ENCODE assay signal across 8 cellular contexts in genomic region chr20:38473353-38473795, GRCh38. TPM values are rescaled to one million over a fixed set of nuclear protein-coding genes. Genes with fewer than 3 reads are reported as not detected.
DNase-seq lines count a peak whose midpoint lies in the region; ATAC-seq and TF ChIP-seq lines count a peak whose summit lies in the region.

No MANE protein-coding gene starts in this region.

- DNase-seq in Calu3 (no peak), HL-60 (ENCODE audit: low read depth in 1 of 2, low spot score in 1 of 2) (peak; percentile 17 to 28), iPS-NIHi11 (ENCODE audit: low spot score) (peak; percentile 62), cortex of kidney (lab: John Stamatoyannopoulos, UW) (no peak), NCI-H524 treated with DMSO at 0.1 percent for 48 hours (lab: John Stamatoyannopoulos, UW) (no peak)
- DNase-seq in activated naive CD8-positive, alpha-beta T cell treated with anti-CD3 and anti-CD28 coated beads for 36 hours: no peak

- ATAC-seq in GM18868 (IDR thresholded peaks at IDR 0.05; ENCODE audit: unreplicated experiment): no peak

- CTCF ChIA-PET in Calu3 (lab: Charles Lee): interaction anchor here (0.7 to 2.8 kb wide), 6 partner anchors 21 to 185 kb away, joined by 3 to 48 read pairs (median 8); partner anchors contain the start of gene SNHG17

- no peak overlapping the region; the same call in 1 of the 2 replicates for H3K27ac ChIP-seq in HL-60 (replicated peaks)
- H3K27ac ChIP-seq in stomach smooth muscle (ENCODE audit: low read length): peak overlapping the region; percentile 74

- H3K9me3 Mint-ChIP-seq in Calu3 (ENCODE audit: low read depth, unreplicated experiment): no peaks in the 10 kb centered on the region
- no peaks in the 10 kb centered on the region for H3K9me3 Mint-ChIP-seq in activated naive CD8-positive, alpha-beta T cell treated with anti-CD3 and anti-CD28 coated beads for 36 hours

- no TSS peak for BruUV-seq in Calu3 (replicated peaks; lab: Mats Ljungman, UMichigan)

- no peaks in the 10 kb centered on the region for H3K36me3 ChIP-seq in stomach smooth muscle (ENCODE audit: control insufficient read depth in 2 of 2, insufficient read depth in 2 of 2, low read length in 2 of 2)

- TF ChIP-seq CTCF in Calu3 (IDR thresholded peaks at IDR 0.05; ENCODE audit: unreplicated experiment) (no peak), HL-60 (IDR thresholded peaks at IDR 0.05; ENCODE audit: insufficient read depth, low read length) (no peak)

- peaks cover 31% of the 10 kb centered on the region for H3K4me1 Mint-ChIP-seq in Calu3 (ENCODE audit: low read depth, unreplicated experiment)
- H3K4me1 Mint-ChIP-seq in activated naive CD8-positive, alpha-beta T cell treated with anti-CD3 and anti-CD28 coated beads for 36 hours: peaks cover 43% of the 10 kb centered on the region

- peak overlapping the region; percentile 55 for H3K27ac Mint-ChIP-seq in Calu3 (ENCODE audit: unreplicated experiment)
- peak overlapping the region; percentile 79 for H3K27ac Mint-ChIP-seq in activated naive CD8-positive, alpha-beta T cell treated with anti-CD3 and anti-CD28 coated beads for 36 hours

- H3K27me3 ChIP-seq in HL-60 (ENCODE audit: insufficient read depth, poor library complexity, severe bottlenecking) (no peaks in the 10 kb centered on the region), stomach smooth muscle (ENCODE audit: control insufficient read depth in 1 of 2, insufficient read depth in 2 of 2, low read length in 2 of 2) (no peaks in the 10 kb centered on the region)

- peak overlapping the region; percentile 77 for H3K4me3 ChIP-seq in HL-60 (replicated peaks; ENCODE audit: insufficient read depth, low read length)
- peak overlapping the region; percentile 80 to 85 for H3K4me3 ChIP-seq in stomach smooth muscle (ENCODE audit: low read length in 2 of 2)

- H3K4me1 ChIP-seq in stomach smooth muscle (ENCODE audit: control insufficient read depth, insufficient read depth, low read length): peaks cover 18% of the 10 kb centered on the region

- H3K4me3 Mint-ChIP-seq in Calu3 (ENCODE audit: low read depth, unreplicated experiment): peak overlapping the region; percentile 82
- H3K4me3 Mint-ChIP-seq in activated naive CD8-positive, alpha-beta T cell treated with anti-CD3 and anti-CD28 coated beads for 36 hours: peak overlapping the region; percentile 87

- peak overlapping the region; percentile 86 to 89 for H3K9ac ChIP-seq in stomach smooth muscle (ENCODE audit: low read length in 2 of 2)

- peaks cover 29% of the 10 kb centered on the region for H3K36me3 Mint-ChIP-seq in Calu3 (ENCODE audit: insufficient read depth, unreplicated experiment)
- H3K36me3 Mint-ChIP-seq in activated naive CD8-positive, alpha-beta T cell treated with anti-CD3 and anti-CD28 coated beads for 36 hours: peaks cover 10% of the 10 kb centered on the region

- no peaks in the 10 kb centered on the region for H3K9me3 ChIP-seq in stomach smooth muscle (ENCODE audit: control insufficient read depth in 2 of 2, low read length in 2 of 2)

- intact Hi-C loops in Calu3 (cut with micrococcal nuclease; ENCODE audit: unreplicated experiment): no loop called here

- H3K27me3 Mint-ChIP-seq in Calu3 (ENCODE audit: unreplicated experiment): no peaks in the 10 kb centered on the region
- no peaks in the 10 kb centered on the region for H3K27me3 Mint-ChIP-seq in activated naive CD8-positive, alpha-beta T cell treated with anti-CD3 and anti-CD28 coated beads for 36 hours

RNA-seq across cellular contexts. Expression of gene RALGAPB, which starts 0.7 kb away (rescaled TPM):
- total RNA-seq in Calu3 (2022): 59.8 and 62.5 TPM in 2 replicates
- 10 to 100 TPM; 25.1 to 25.6 TPM for total RNA-seq in activated naive CD8-positive, alpha-beta T cell treated with anti-CD3 and anti-CD28 coated beads for 36 hours

RNA-seq across cellular contexts. Expression of gene SNHG17, which starts 38.2 kb away (rescaled TPM):
- 111 and 114 TPM in 2 replicates for total RNA-seq in Calu3 (2022)
- total RNA-seq in activated naive CD8-positive, alpha-beta T cell treated with anti-CD3 and anti-CD28 coated beads for 36 hours: 100 to 1,000 TPM; 249 to 259 TPM

Comparison
In these comparisons a context has a peak if more than half of its experiments do, and no peak if none do; other contexts are left out.
1. DNase-seq: peak in HL-60 (2 of 2) and iPS-NIHi11 (single experiment); none in Calu3 (single experiment), activated naive CD8-positive, alpha-beta T cell treated with anti-CD3 and anti-CD28 coated beads for 36 hours (single experiment), cortex of kidney (single experiment) and NCI-H524 treated with DMSO at 0.1 percent for 48 hours (single experiment).